ENCODE assay signal across 30 cellular contexts in genomic region chr6:46893648-46894047, GRCh38. TPM values are rescaled to one million over a fixed set of nuclear protein-coding genes. Genes with fewer than 3 reads are reported as not detected.
DNase-seq lines count a peak whose midpoint lies in the region; ATAC-seq lines count a peak whose summit lies in the region.
"Had no signal": no experiment of that assay in that cellular context is flagged by ENCODE, and none has a peak within 500 bp of the region (broad histone marks: within the 10 kb centered on the region; RNA-seq: fewer than 3 reads in every experiment).

No MANE protein-coding gene starts in this region.

- ATAC-seq in GM21529 (IDR thresholded peaks at IDR 0.05; ENCODE audit: unreplicated experiment) (no peak), GM18873 (IDR thresholded peaks at IDR 0.05; ENCODE audit: low FRiP score, unreplicated experiment) (no peak)
- ATAC-seq: HepG2; naive thymus-derived CD8-positive, alpha-beta T cell; WTC11 had no signal

- peak; percentile 21 for DNase-seq in EH (ENCODE audit: low read depth)
- peak; percentile 55 for DNase-seq in NCI-H2029 treated with DMSO at 0.1 percent for 48 hours (lab: John Stamatoyannopoulos, UW)
- peak; percentile 81 to 87 for DNase-seq in dermis microvascular lymphatic vessel endothelial cell (ENCODE audit: low read depth in 2 of 2)
- peak; percentile 51 for DNase-seq in renal cortical epithelial cell (ENCODE audit: low read depth)
- DNase-seq in T-helper 1 cell = no peak
- DNase-seq in UCSD-AML1 (lab: John Stamatoyannopoulos, UW; ENCODE audit: unreplicated experiment) = no peak
- DNase-seq: activated CD4-positive, alpha-beta T cell treated with anti-CD3 and anti-CD28 coated beads, Interleukin-2, amount 10 ng/mL, durations not matched to agents 24 days and 14 days; activated CD8-positive, alpha-beta memory T cell treated with anti-CD3 and anti-CD28 coated beads for 24 hours; anterior cingulate cortex; C1 segment of cervical spinal cord; cortex of kidney; endodermal cell; esophagus squamous epithelium; foreskin melanocyte; heart left ventricle; naive thymus-derived CD8-positive, alpha-beta T cell; NCI-H1436; NCI-H2107; NCI-H345; NCI-H748 treated with DMSO at 0.1 percent for 48 hours; sigmoid colon; stimulated activated CD4-positive, alpha-beta T cell treated with anti-CD3 and anti-CD28 coated beads, Interleukin-4, amount 100 ng/mL, for 24 hours; upper lobe of right lung had no signal

RNA-seq across cellular contexts. Expression of gene ADGRF5, which starts 28.1 kb away (rescaled TPM):
- total RNA-seq in dermis microvascular lymphatic vessel endothelial cell (107 and 112 TPM in 2 replicates), renal cortical epithelial cell (0.17 and 0.70 TPM in 2 replicates)
- total RNA-seq: activated CD4-positive, alpha-beta T cell treated with anti-CD3 and anti-CD28 coated beads, Interleukin-2, amount 10 ng/mL, durations not matched to agents 24 days and 14 days; endodermal cell; H4; HepG2; mononuclear cell; naive thymus-derived CD8-positive, alpha-beta T cell; SJSA1 had no signal

Comparison
In these comparisons a context has a peak if more than half of its experiments do, and no peak if none do; other contexts are left out.
1. DNase-seq: peak in EH (single experiment), NCI-H2029 treated with DMSO at 0.1 percent for 48 hours (single experiment), dermis microvascular lymphatic vessel endothelial cell (2 of 2) and renal cortical epithelial cell (single experiment); none in T-helper 1 cell (0 of 5) and UCSD-AML1 (single experiment).
2. RNA of gene ADGRF5, which starts 28.1 kb away (total RNA-seq): 107 to 112 TPM in dermis microvascular lymphatic vessel endothelial cell; 0.17 to 0.70 TPM in renal cortical epithelial cell; every median in the first group is over 10 times any median in the second.